1 cellular context compared by ENCODE assay signal in genomic region chr1:44701141-44701573, GRCh38.
TF ChIP-seq lines count a peak whose summit lies in the region.

No MANE protein-coding gene starts in this region.

TF ChIP-seq in HepG2, 621 proteins besides CTCF, POLR2A, EP300 and RAD21 (continued from another document and continues in another):
- TF ChIP-seq ZNF710 (CRISPR knock-in tag; IDR thresholded peaks at IDR 0.05; ENCODE audit: borderline replicate concordance), result 0 out of 2 replicates have a peak, but pooled peaks have one; percentile 54
- TF ChIP-seq HES4 (CRISPR knock-in tag; IDR thresholded peaks at IDR 0.05; ENCODE audit: borderline replicate concordance), result no peak
- no peak for TF ChIP-seq KDM5B (CRISPR knock-in tag; IDR thresholded peaks at IDR 0.05; ENCODE audit: borderline replicate concordance)
- TF ChIP-seq KMT2B (CRISPR knock-in tag; IDR thresholded peaks at IDR 0.05), result no peak
- no peak for TF ChIP-seq ZNF354B (CRISPR knock-in tag; IDR thresholded peaks at IDR 0.05)
- TF ChIP-seq NAIF1 (CRISPR knock-in tag; IDR thresholded peaks at IDR 0.05; ENCODE audit: borderline replicate concordance), result no peak
- 0 out of 2 replicates have a peak, but pooled peaks have one; percentile 32 for TF ChIP-seq ZSCAN22 (CRISPR knock-in tag; IDR thresholded peaks at IDR 0.05)
- 0 out of 2 replicates have a peak, but pooled peaks have one; percentile 34 for TF ChIP-seq TFE3 (CRISPR knock-in tag; IDR thresholded peaks at IDR 0.05)
- TF ChIP-seq SP4 (CRISPR knock-in tag; IDR thresholded peaks at IDR 0.05), result no peak
- no peak for TF ChIP-seq PAWR (CRISPR knock-in tag; IDR thresholded peaks at IDR 0.05; ENCODE audit: borderline replicate concordance)
- TF ChIP-seq THAP9 (CRISPR knock-in tag; IDR thresholded peaks at IDR 0.05; ENCODE audit: borderline replicate concordance), result no peak
- no peak for TF ChIP-seq DDIT3 (CRISPR knock-in tag; IDR thresholded peaks at IDR 0.05)
- TF ChIP-seq MIER2 (CRISPR knock-in tag; IDR thresholded peaks at IDR 0.05), result 0 out of 2 replicates have a peak, but pooled peaks have one; percentile 12
- no peak for TF ChIP-seq MYC (CRISPR knock-in tag; IDR thresholded peaks at IDR 0.05; ENCODE audit: borderline replicate concordance)
- no peak for TF ChIP-seq ZFP36L1 (CRISPR knock-in tag; IDR thresholded peaks at IDR 0.05)
- TF ChIP-seq ZGPAT (CRISPR knock-in tag; IDR thresholded peaks at IDR 0.05), result peak; percentile 47; the same call in 1 of the 2 replicates
- TF ChIP-seq MAFF (IDR thresholded peaks at IDR 0.05; ENCODE audit: low read depth, low read length), result no peak
- TF ChIP-seq ZNF224 (CRISPR knock-in tag; IDR thresholded peaks at IDR 0.05), result no peak
- no peak for TF ChIP-seq KAT8 (CRISPR knock-in tag; IDR thresholded peaks at IDR 0.05)
- no peak for TF ChIP-seq ZNF10 (CRISPR knock-in tag; IDR thresholded peaks at IDR 0.05; ENCODE audit: borderline replicate concordance, low read depth)
- TF ChIP-seq HOXA9 (CRISPR knock-in tag; IDR thresholded peaks at IDR 0.05; ENCODE audit: borderline replicate concordance), result no peak
- TF ChIP-seq BCL3 (CRISPR knock-in tag; IDR thresholded peaks at IDR 0.05), result no peak
- 0 out of 2 replicates have a peak, but pooled peaks have one; percentile 37 for TF ChIP-seq KDM6A (CRISPR knock-in tag; IDR thresholded peaks at IDR 0.05; ENCODE audit: low read depth)
- peak; percentile 56; the same call in 1 of the 2 replicates for TF ChIP-seq ATF3 (CRISPR knock-in tag; IDR thresholded peaks at IDR 0.05)
- peak; percentile 72; the same call in 1 of the 2 replicates for TF ChIP-seq AHDC1 (CRISPR knock-in tag; IDR thresholded peaks at IDR 0.05; ENCODE audit: borderline replicate concordance)
- TF ChIP-seq THYN1 (CRISPR knock-in tag; IDR thresholded peaks at IDR 0.05; ENCODE audit: borderline replicate concordance, low read depth), result no peak
- TF ChIP-seq GTF2F1 (IDR thresholded peaks at IDR 0.05; ENCODE audit: low read length), result no peak
- TF ChIP-seq KLF12 (CRISPR knock-in tag; IDR thresholded peaks at IDR 0.05; ENCODE audit: borderline replicate concordance), result no peak
- TF ChIP-seq NR2F2 (IDR thresholded peaks at IDR 0.05; ENCODE audit: borderline replicate concordance, low read depth), result peak; percentile 81; the same call in 1 of the 2 replicates
- TF ChIP-seq SOX13 (IDR thresholded peaks at IDR 0.05), result 0 out of 2 replicates have a peak, but pooled peaks have one; percentile 48
- TF ChIP-seq SOX13 (CRISPR knock-in tag; conservative IDR thresholded peaks at IDR 0.05 in 1 of 2, IDR thresholded peaks at IDR 0.05 in 1 of 2), result peak in 1 of 2 experiments; percentile 85; a peak in 2 of 4 replicates
- TF ChIP-seq NRL (CRISPR knock-in tag; IDR thresholded peaks at IDR 0.05; ENCODE audit: borderline replicate concordance), result no peak
- no peak for TF ChIP-seq MXD3 (CRISPR knock-in tag; IDR thresholded peaks at IDR 0.05)
- no peak for TF ChIP-seq MTA3 (CRISPR knock-in tag; IDR thresholded peaks at IDR 0.05)
- no peak for TF ChIP-seq ZNF451 (CRISPR knock-in tag; IDR thresholded peaks at IDR 0.05)
- TF ChIP-seq CENPBD1 (CRISPR knock-in tag; IDR thresholded peaks at IDR 0.05; ENCODE audit: borderline replicate concordance, low read depth), result no peak
- TF ChIP-seq MED1 (CRISPR knock-in tag; IDR thresholded peaks at IDR 0.05), result peak; percentile 47; the same call in 1 of the 2 replicates
- no peak for TF ChIP-seq EED (CRISPR knock-in tag; IDR thresholded peaks at IDR 0.05)
- TF ChIP-seq SOX5 (CRISPR knock-in tag; IDR thresholded peaks at IDR 0.05; ENCODE audit: borderline replicate concordance), result peak; percentile 79
- TF ChIP-seq ZBTB42 (CRISPR knock-in tag; IDR thresholded peaks at IDR 0.05), result no peak
- TF ChIP-seq ZNF766 (CRISPR knock-in tag; IDR thresholded peaks at IDR 0.05; ENCODE audit: borderline replicate concordance), result no peak
- TF ChIP-seq ZNF33B (CRISPR knock-in tag; IDR thresholded peaks at IDR 0.05), result no peak
- TF ChIP-seq TP53 (CRISPR knock-in tag; conservative IDR thresholded peaks at IDR 0.05), result no peak
- TF ChIP-seq IKZF4 (CRISPR knock-in tag; IDR thresholded peaks at IDR 0.05; ENCODE audit: borderline replicate concordance, low read depth, not compliant biosample characterization), result no peak
